Comparison of ENCODE assay signal across 8 cellular contexts in genomic region chr1:167554028-167554779, GRCh38. TPM values are rescaled to one million over a fixed set of nuclear protein-coding genes. Genes with fewer than 3 reads are reported as not detected.
DNase-seq lines count a peak whose midpoint lies in the region; ATAC-seq, FAIRE-seq and TF ChIP-seq lines count a peak whose summit lies in the region.

No MANE protein-coding gene starts in this region.

- no peak overlapping the region for H3K4ac ChIP-seq in H1 (replicated peaks; ENCODE audit: insufficient read length, low read depth, low read length)

- H4K5ac ChIP-seq in H1 (ENCODE audit: insufficient read length, low read depth, low read length) = no peak overlapping the region

- H3K4me1 ChIP-seq in PC-9 (replicated peaks; ENCODE audit: insufficient read depth) = peaks cover 18% of the 10 kb centered on the region
- H3K4me1 ChIP-seq in H1 (replicated peaks in 1 of 4; ENCODE audit: control insufficient read depth in 3 of 4, insufficient read depth in 4 of 4, low read length in 3 of 4) = no peaks in the 10 kb centered on the region; a peak in 1 of 7 replicates
- H3K4me1 ChIP-seq in parathyroid adenoma = peaks cover 10% of the 10 kb centered on the region

- H4K91ac ChIP-seq in H1 (replicated peaks; ENCODE audit: insufficient read length, low read length) = no peak overlapping the region

- no peak overlapping the region for H2BK120ac ChIP-seq in H1 (replicated peaks; ENCODE audit: low read depth, low read length)

- H3K9me3 ChIP-seq in PC-9 (ENCODE audit: insufficient read depth, low read depth) = no peaks in the 10 kb centered on the region
- no peaks in the 10 kb centered on the region for H3K9me3 ChIP-seq in H1 (ENCODE audit: insufficient read depth in 2 of 2, low read depth in 1 of 2, low read length in 1 of 2)
- H3K9me3 ChIP-seq in parathyroid adenoma (ENCODE audit: control insufficient read depth, low read length) = no peaks in the 10 kb centered on the region

- no peak for TF ChIP-seq POLR2A in H1 (IDR thresholded peaks at IDR 0.05; ENCODE audit: control extremely low read depth in 1 of 2, low read depth in 2 of 2, low read length in 2 of 2)

- H3K79me2 ChIP-seq in PC-9 (ENCODE audit: low read depth) (no peaks in the 10 kb centered on the region), H1 (ENCODE audit: control insufficient read depth in 1 of 2, insufficient read depth in 2 of 2, low read length in 2 of 2) (0 out of 4 replicates have a peak, but pooled peaks cover 0 to 2% of the 10 kb centered on the region in 2 experiments), parathyroid adenoma (no peaks in the 10 kb centered on the region)

- H3K14ac ChIP-seq in H1 (ENCODE audit: insufficient read length) = no peak overlapping the region

- H3F3A ChIP-seq in PC-9 (ENCODE audit: insufficient read depth, low read depth) = no peaks in the 10 kb centered on the region

- TF ChIP-seq RAD21 in H1 (IDR thresholded peaks at IDR 0.05 in 1 of 2, conservative IDR thresholded peaks at IDR 0.05 in 1 of 2; ENCODE audit: low read depth in 2 of 2, low read length in 2 of 2) = no peak

- peak; percentile 26 for ATAC-seq in GM18517 (IDR thresholded peaks at IDR 0.05; ENCODE audit: unreplicated experiment)

- H3K27ac ChIP-seq in PC-9 (no peak overlapping the region), H1 (ENCODE audit: low read depth, low read length) (no peak overlapping the region), parathyroid adenoma (peak overlapping the region; percentile 77)

- no peaks in the 10 kb centered on the region for H3K27me3 ChIP-seq in PC-9 (ENCODE audit: insufficient read depth, low read depth)
- no peaks in the 10 kb centered on the region; a peak in 1 of 7 replicates for H3K27me3 ChIP-seq in H1 (replicated peaks in 1 of 4; ENCODE audit: control insufficient read depth in 3 of 4, extremely low read depth in 1 of 4, insufficient read depth in 3 of 4, low read length in 3 of 4)
- no peaks in the 10 kb centered on the region for H3K27me3 ChIP-seq in parathyroid adenoma (ENCODE audit: control insufficient read depth, insufficient read depth, low read length)

- TF ChIP-seq CTCF in PC-9 (conservative IDR thresholded peaks at IDR 0.05) = no peak
- no peak for TF ChIP-seq CTCF in H1 (IDR thresholded peaks at IDR 0.05; ENCODE audit: control extremely low read depth in 1 of 3, insufficient read depth in 1 of 3, low read depth in 1 of 3, low read length in 3 of 3)
- no peak for TF ChIP-seq CTCF in parathyroid adenoma (IDR thresholded peaks at IDR 0.05)

- no peak overlapping the region for H3K56ac ChIP-seq in H1 (replicated peaks; ENCODE audit: insufficient read length, low read depth, low read length)

- CTCF ChIA-PET in HEK293T (lab: Yijun Ruan, JAX) = interaction anchor here (0.7 to 1.4 kb wide), 5 partner anchors 10 to 148 kb away, joined by 3 to 7 read pairs (median 3); no protein-coding TSS in a partner anchor
- CTCF ChIA-PET in PC-9 (lab: Charles Lee) = interaction anchor here (0.9 kb wide), 1 partner anchor 10 kb away, joined by 10 read pairs; no protein-coding TSS in a partner anchor
- CTCF ChIA-PET in H1 (lab: Charles Lee; ENCODE audit: partially characterized antibody) = interaction anchor here (0.9 to 7.2 kb wide), 7 partner anchors 9 to 133 kb away, joined by 3 to 70 read pairs (median 3); no protein-coding TSS in a partner anchor

- no peak for TF ChIP-seq EP300 in H1 (IDR thresholded peaks at IDR 0.05; ENCODE audit: borderline replicate concordance in 1 of 2, low read depth in 2 of 2, low read length in 2 of 2)

- H2AFZ ChIP-seq in PC-9 (peak overlapping the region; percentile 80), H1 (ENCODE audit: low read length) (peak overlapping the region; percentile 93), parathyroid adenoma (peak overlapping the region; percentile 91)

- no peak for FAIRE-seq in H1 (lab: Jason Lieb, UNC)

- H3K4me3 ChIP-seq in PC-9 (peak overlapping the region; percentile 76), H1 (ENCODE audit: extremely low read depth in 1 of 4, insufficient read depth in 2 of 4, low read depth in 3 of 4, low read length in 4 of 4) (peak overlapping the region; percentile 65 to 84 (median 70)), parathyroid adenoma (ENCODE audit: low read depth, low read length) (peak overlapping the region; percentile 60)

- no peak overlapping the region for H3K23ac ChIP-seq in H1 (ENCODE audit: insufficient read length)

- no peaks in the 10 kb centered on the region for H3K36me3 ChIP-seq in PC-9 (ENCODE audit: low read depth)
- no peaks in the 10 kb centered on the region for H3K36me3 ChIP-seq in H1 (ENCODE audit: control insufficient read depth in 2 of 4, insufficient read depth in 4 of 4, low read length in 3 of 4)
- no peaks in the 10 kb centered on the region for H3K36me3 ChIP-seq in parathyroid adenoma (ENCODE audit: control insufficient read depth, insufficient read depth, low read length)

- no peaks in the 10 kb centered on the region for H4K20me1 ChIP-seq in PC-9 (ENCODE audit: insufficient read depth)
- peaks cover 0 to 1% of the 10 kb centered on the region in 2 experiments for H4K20me1 ChIP-seq in H1 (replicated peaks in 1 of 2; ENCODE audit: control insufficient read depth in 1 of 2, insufficient read depth in 2 of 2, low read length in 2 of 2)

- H3K23me2 ChIP-seq in H1 (ENCODE audit: low read depth, low read length) = peaks cover 10% of the 10 kb centered on the region

- 0 out of 2 replicates have a peak, but pooled peaks cover 2% of the 10 kb centered on the region for H3K79me1 ChIP-seq in H1 (ENCODE audit: low read depth, low read length)

- no peak overlapping the region for H3K18ac ChIP-seq in H1 (ENCODE audit: extremely low read depth, low read length)

- POLR2A ChIA-PET in HEK293T (lab: Yijun Ruan, JAX) = interaction anchor here (0.5 to 2.3 kb wide), 28 partner anchors 9 to 286 kb away, joined by 3 to 16 read pairs (median 4); no protein-coding TSS in a partner anchor
- POLR2A ChIA-PET in PC-9 (lab: Charles Lee; ENCODE audit: unreplicated experiment) = interaction anchor here (0.7 to 1.8 kb wide), 3 partner anchors 10 to 383 kb away, joined by 3 to 10 read pairs (median 4); no protein-coding TSS in a partner anchor
- POLR2A ChIA-PET in H1 (lab: Charles Lee; ENCODE audit: partially characterized antibody) = interaction anchor here (0.6 to 4.0 kb wide), 22 partner anchors 10 to 644 kb away, joined by 3 to 32 read pairs (median 4); partner anchors contain the start of gene POU2F1

- no TSS peak for BruUV-seq in PC-9 (replicated peaks; lab: Mats Ljungman, UMichigan)

- H3K4me2 ChIP-seq in PC-9 (peak overlapping the region; percentile 84), H1 (ENCODE audit: insufficient read depth in 1 of 2, low read depth in 2 of 2, low read length in 2 of 2) (peak overlapping the region; percentile 92 to 93), parathyroid adenoma (ENCODE audit: low read length) (peak overlapping the region; percentile 56)

- no peaks in the 10 kb centered on the region for H3K9me2 ChIP-seq in PC-9 (ENCODE audit: insufficient read depth)

- H3K9ac ChIP-seq in H1 (replicated peaks in 1 of 4; ENCODE audit: extremely low read depth in 1 of 4, low read depth in 3 of 4, low read length in 3 of 4) (peak overlapping the region in 1 of 4 experiments; percentile 29; a peak in 2 of 7 replicates), parathyroid adenoma (no peak overlapping the region)

- no peak overlapping the region for H2BK12ac ChIP-seq in H1 (ENCODE audit: low read depth, low read length)

- H4K8ac ChIP-seq in H1 (ENCODE audit: extremely low read depth, insufficient read depth, low read length) = no peak overlapping the region

- H2BK15ac ChIP-seq in H1 (ENCODE audit: low read length) = 0 out of 2 replicates have a peak overlapping the region, but pooled peaks have one; percentile 65

- intact Hi-C loops in PC-9 (cut with micrococcal nuclease; ENCODE audit: unreplicated experiment) = no loop called here

- DNase-seq in HEK293T (ENCODE audit: extremely low spot score) = no peak
- DNase-seq in PC-9 = no peak
- peak in 1 of 2 experiments; percentile 51 for DNase-seq in H1 (ENCODE audit: low read depth in 1 of 2, low spot score in 2 of 2)
- no peak for DNase-seq in kidney tubule cell (ENCODE audit: low spot score)
- DNase-seq in activated CD4-positive, alpha-beta T cell treated with anti-CD3 and anti-CD28 coated beads, Interleukin-2, amount 50 U/mL, for 48 hours = no peak
- DNase-seq in activated CD4-positive, alpha-beta T cell treated with anti-CD3 and anti-CD28 coated beads, Interleukin-2, amount 50 U/mL, for 1 hour = no peak

- WGBS in H1 (ENCODE audit: extremely low coverage in 1 of 2, insufficient coverage in 1 of 2, insufficient read length in 1 of 2, insufficient replicate concordance in 2 of 2, low coverage in 1 of 2, low lambda C conversion rate in 2 of 2, missing lambda C conversion rate in 1 of 2), 2 experiments = 15% methylated on average over 15 of the region's 15 CpGs; no CpG with 5 or more reads in 1 of the 2 experiments

- no peak overlapping the region for H2AK5ac ChIP-seq in H1 (ENCODE audit: low read depth, low read length)

- H2BK5ac ChIP-seq in H1 (ENCODE audit: low read depth, low read length) = no peak overlapping the region

- H2BK20ac ChIP-seq in H1 (ENCODE audit: low read length) = no peak overlapping the region

TF ChIP-seq in HEK293T, 16 proteins besides CTCF, POLR2A, EP300 and RAD21 (continues in another document):
- 0 out of 2 replicates have a peak, but pooled peaks have one; percentile 33 for TF ChIP-seq L3MBTL2 (conservative IDR thresholded peaks at IDR 0.05)

RNA-seq across cellular contexts. Expression of gene CREG1, which starts 0.6 kb away (rescaled TPM):
- total RNA-seq in PC-9 (2021) = 31.6 and 34.6 TPM in 2 replicates
- 28.7 and 30.1 TPM in 2 replicates for total RNA-seq in H1 (2021; fragmentation: NEBNext Ultra II Directional; extraction: Animal tissue kit (Norgen Biotek cat#: 25700))
- polyA plus RNA-seq in H1 (2011; rRNA removed) = 23.7 and 29.8 TPM in 2 replicates
- 31.1 TPM for polyA plus RNA-seq in H1 (2011; cell fraction: cytosol; rRNA removed)
- polyA plus RNA-seq in H1 (2011; cell fraction: nucleus; rRNA removed) = 16.1 TPM
- 17.0 to 21.8 TPM (median 17.6 TPM) in 4 replicates for polyA plus RNA-seq in H1 (2012, experiment 1 of 2)
- polyA plus RNA-seq in H1 (2012, experiment 2 of 2) = 5.8 TPM
- polyA plus RNA-seq in H1 (2013, experiment 1 of 2) = 38.3 TPM
- polyA plus RNA-seq in H1 (2013, experiment 2 of 2) = 45.5 TPM
- 13.0 and 21.0 TPM in 2 replicates for polyA minus RNA-seq in H1 (2011; rRNA and poly(A)+ RNA removed)
- polyA minus RNA-seq in H1 (2011; cell fraction: cytosol; rRNA and poly(A)+ RNA removed) = 20.5 TPM
- polyA minus RNA-seq in H1 (2011; cell fraction: nucleus; rRNA and poly(A)+ RNA removed) = 18.3 TPM

RNA-seq across cellular contexts. Expression of gene CD247, which starts 35.9 kb away (rescaled TPM):
- total RNA-seq in PC-9 (2021) = not detected in 2 replicates
- total RNA-seq in H1 (2021; fragmentation: NEBNext Ultra II Directional; extraction: Animal tissue kit (Norgen Biotek cat#: 25700)) = 1.7 and 2.2 TPM in 2 replicates
- polyA plus RNA-seq in H1 (2011; rRNA removed) = 1.9 and 2.0 TPM in 2 replicates
- 2.1 TPM for polyA plus RNA-seq in H1 (2011; cell fraction: cytosol; rRNA removed)
- polyA plus RNA-seq in H1 (2011; cell fraction: nucleus; rRNA removed) = 2.1 TPM
- 1.8 to 3.6 TPM (median 2.1 TPM) in 4 replicates for polyA plus RNA-seq in H1 (2012, experiment 1 of 2)
- polyA plus RNA-seq in H1 (2012, experiment 2 of 2) = 1.2 TPM
- 1.2 TPM for polyA plus RNA-seq in H1 (2013, experiment 1 of 2)
- polyA plus RNA-seq in H1 (2013, experiment 2 of 2) = 1.4 TPM
- polyA minus RNA-seq in H1 (2011; rRNA and poly(A)+ RNA removed) = 0.71 and 0.95 TPM in 2 replicates
- 1.5 TPM for polyA minus RNA-seq in H1 (2011; cell fraction: cytosol; rRNA and poly(A)+ RNA removed)
- 0.40 TPM for polyA minus RNA-seq in H1 (2011; cell fraction: nucleus; rRNA and poly(A)+ RNA removed)
